Comparison of ENCODE assay signal across 1 cellular context in genomic region chr15:47129033-47129432, GRCh38.
TF ChIP-seq lines count a peak whose summit lies in the region.

No MANE protein-coding gene starts in this region.

TF ChIP-seq in HepG2, 621 proteins besides CTCF, POLR2A, EP300 and RAD21 (continued from another document):
- TF ChIP-seq ARID4A (CRISPR knock-in tag; IDR thresholded peaks at IDR 0.05; ENCODE audit: borderline replicate concordance): no peak
